1 cellular context compared by ENCODE assay signal in the genomic region with DNA sequence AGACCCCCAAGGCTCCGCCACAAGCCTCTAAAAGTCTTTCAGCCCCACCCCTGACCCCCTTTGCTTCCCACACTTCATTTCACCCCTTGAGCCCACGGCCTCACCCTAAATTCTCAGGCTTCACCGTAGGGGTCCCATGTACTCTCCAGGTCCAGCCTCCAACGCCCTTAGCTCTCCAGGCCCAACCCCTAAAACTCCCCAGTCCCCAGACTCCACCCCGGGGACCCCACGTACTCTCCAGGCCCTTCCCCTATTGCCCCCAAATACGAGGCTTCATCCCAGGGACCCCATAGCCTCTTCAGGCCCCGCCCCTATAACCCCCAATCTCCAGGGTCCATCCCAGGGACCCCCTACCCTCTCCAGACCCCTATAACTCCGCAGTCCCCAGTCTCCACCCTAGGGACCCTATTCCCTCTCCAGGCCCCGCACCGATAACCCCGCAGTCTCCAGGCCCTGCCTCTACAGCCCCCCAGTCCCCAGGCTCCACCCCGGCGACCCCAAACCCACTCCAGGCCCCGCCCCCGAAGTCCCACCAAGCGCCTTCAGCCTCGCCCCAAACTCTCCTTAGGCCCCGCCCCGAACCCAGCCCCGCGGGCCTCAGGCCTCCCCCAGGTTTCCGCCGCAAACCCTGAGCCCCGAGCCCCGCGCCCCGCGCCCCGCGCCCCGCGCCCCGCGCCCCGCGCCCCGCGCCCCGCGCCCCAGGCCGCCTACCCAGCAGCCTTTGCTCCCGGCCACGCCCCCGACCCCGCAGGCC.
TF ChIP-seq lines count a peak whose summit lies in the region.

No MANE protein-coding gene starts in this region.

TF ChIP-seq in liver, 16 proteins besides CTCF, POLR2A, EP300 and RAD21 (continued from another document):
- TF ChIP-seq, protein P1, sequence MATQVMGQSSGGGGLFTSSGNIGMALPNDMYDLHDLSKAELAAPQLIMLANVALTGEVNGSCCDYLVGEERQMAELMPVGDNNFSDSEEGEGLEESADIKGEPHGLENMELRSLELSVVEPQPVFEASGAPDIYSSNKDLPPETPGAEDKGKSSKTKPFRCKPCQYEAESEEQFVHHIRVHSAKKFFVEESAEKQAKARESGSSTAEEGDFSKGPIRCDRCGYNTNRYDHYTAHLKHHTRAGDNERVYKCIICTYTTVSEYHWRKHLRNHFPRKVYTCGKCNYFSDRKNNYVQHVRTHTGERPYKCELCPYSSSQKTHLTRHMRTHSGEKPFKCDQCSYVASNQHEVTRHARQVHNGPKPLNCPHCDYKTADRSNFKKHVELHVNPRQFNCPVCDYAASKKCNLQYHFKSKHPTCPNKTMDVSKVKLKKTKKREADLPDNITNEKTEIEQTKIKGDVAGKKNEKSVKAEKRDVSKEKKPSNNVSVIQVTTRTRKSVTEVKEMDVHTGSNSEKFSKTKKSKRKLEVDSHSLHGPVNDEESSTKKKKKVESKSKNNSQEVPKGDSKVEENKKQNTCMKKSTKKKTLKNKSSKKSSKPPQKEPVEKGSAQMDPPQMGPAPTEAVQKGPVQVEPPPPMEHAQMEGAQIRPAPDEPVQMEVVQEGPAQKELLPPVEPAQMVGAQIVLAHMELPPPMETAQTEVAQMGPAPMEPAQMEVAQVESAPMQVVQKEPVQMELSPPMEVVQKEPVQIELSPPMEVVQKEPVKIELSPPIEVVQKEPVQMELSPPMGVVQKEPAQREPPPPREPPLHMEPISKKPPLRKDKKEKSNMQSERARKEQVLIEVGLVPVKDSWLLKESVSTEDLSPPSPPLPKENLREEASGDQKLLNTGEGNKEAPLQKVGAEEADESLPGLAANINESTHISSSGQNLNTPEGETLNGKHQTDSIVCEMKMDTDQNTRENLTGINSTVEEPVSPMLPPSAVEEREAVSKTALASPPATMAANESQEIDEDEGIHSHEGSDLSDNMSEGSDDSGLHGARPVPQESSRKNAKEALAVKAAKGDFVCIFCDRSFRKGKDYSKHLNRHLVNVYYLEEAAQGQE (IDR thresholded peaks at IDR 0.05), result no peak
- no peak for TF ChIP-seq NR2F2 (IDR thresholded peaks at IDR 0.05)
